ENCODE assay signal across 8 cellular contexts in genomic region chr20:5788385-5788895, GRCh38. TPM values are rescaled to one million over a fixed set of nuclear protein-coding genes. Genes with fewer than 3 reads are reported as not detected.
DNase-seq lines count a peak whose midpoint lies in the region; ATAC-seq and TF ChIP-seq lines count a peak whose summit lies in the region.

No MANE protein-coding gene starts in this region.

- H3K27me3 ChIP-seq in CD8-positive, alpha-beta memory T cell (ENCODE audit: insufficient read depth, low read length, poor library complexity, severe bottlenecking) = no peaks in the 10 kb centered on the region

- H3K27ac Mint-ChIP-seq in CD8-positive, alpha-beta memory T cell = peak overlapping the region in 4 of 8 donors; percentile 39 to 87 (median 45)
- no peak overlapping the region for H3K27ac Mint-ChIP-seq in endothelial cell (ENCODE audit: unreplicated experiment)

- no peaks in the 10 kb centered on the region for H3K27me3 Mint-ChIP-seq in CD8-positive, alpha-beta memory T cell
- peaks cover 1% of the 10 kb centered on the region for H3K27me3 Mint-ChIP-seq in endothelial cell (ENCODE audit: unreplicated experiment)

- peak; percentile 88 for ATAC-seq in GM21390 (IDR thresholded peaks at IDR 0.05; ENCODE audit: unreplicated experiment)

- H3K36me3 Mint-ChIP-seq in CD8-positive, alpha-beta memory T cell = peaks cover 4 to 35% (median 8%) of the 10 kb centered on the region in 3 donors
- no peaks in the 10 kb centered on the region for H3K36me3 Mint-ChIP-seq in endothelial cell (ENCODE audit: low read depth, unreplicated experiment)

- peaks cover 2 to 18% (median 14%) of the 10 kb centered on the region in 3 donors for H3K4me1 Mint-ChIP-seq in CD8-positive, alpha-beta memory T cell
- peaks cover 5% of the 10 kb centered on the region for H3K4me1 Mint-ChIP-seq in endothelial cell (ENCODE audit: unreplicated experiment)

- CTCF ChIA-PET in CD8-positive, alpha-beta memory T cell (lab: Charles Lee) = interaction anchor here (0.6 to 4.1 kb wide), 30 partner anchors 8 to 259 kb away, joined by 3 to 63 read pairs (median 4); no protein-coding TSS in a partner anchor

- no peaks in the 10 kb centered on the region for H3K9me3 ChIP-seq in CD8-positive, alpha-beta memory T cell (ENCODE audit: low read length)

- peak; percentile 91 for TF ChIP-seq CTCF in endothelial cell (IDR thresholded peaks at IDR 0.05; ENCODE audit: unreplicated experiment)

- POLR2A ChIA-PET in CD8-positive, alpha-beta memory T cell (lab: Charles Lee) = interaction anchor here (1.0 kb wide), 1 partner anchor 259 kb away, joined by 3 read pairs; no protein-coding TSS in a partner anchor

- H3K9me3 Mint-ChIP-seq in CD8-positive, alpha-beta memory T cell = no peaks in the 10 kb centered on the region
- no peaks in the 10 kb centered on the region for H3K9me3 Mint-ChIP-seq in endothelial cell (ENCODE audit: unreplicated experiment)

- H3K27ac ChIP-seq in CD8-positive, alpha-beta memory T cell (ENCODE audit: low read depth, low read length) = no peak overlapping the region

- no peaks in the 10 kb centered on the region for H3K36me3 ChIP-seq in CD8-positive, alpha-beta memory T cell (ENCODE audit: insufficient read depth, low read length)

- no peak overlapping the region for H3K4me3 Mint-ChIP-seq in CD8-positive, alpha-beta memory T cell
- no peak overlapping the region for H3K4me3 Mint-ChIP-seq in endothelial cell (ENCODE audit: unreplicated experiment)

- no peaks in the 10 kb centered on the region for H3K4me1 ChIP-seq in CD8-positive, alpha-beta memory T cell (ENCODE audit: insufficient read depth, low read length)

- DNase-seq in CD8-positive, alpha-beta memory T cell = peak; percentile 57 to 84 (median 74)
- DNase-seq in HuH-7 (ENCODE audit: low spot score) (peak; percentile 90), NOMO-1 treated with DMSO at 0.1 percent for 48 hours (lab: John Stamatoyannopoulos, UW; ENCODE audit: unreplicated experiment) (peak; percentile 87), endothelial cell (ENCODE audit: low spot score) (peak; percentile 73), middle frontal gyrus (ENCODE audit: extremely low spot score, low spot score) (peak; percentile 84)
- peak; percentile 43 to 67 for DNase-seq in activated CD8-positive, alpha-beta memory T cell treated with anti-CD3 and anti-CD28 coated beads for 1 hour (ENCODE audit: extremely low read depth in 1 of 2, low read depth in 1 of 2)
- peak; percentile 38 for DNase-seq in stimulated activated CD8-positive, alpha-beta memory T cell treated with anti-CD3 and anti-CD28 coated beads, Interleukin-4, amount 100 ng/mL, for 24 hours (ENCODE audit: low read depth)

- no peak overlapping the region for H3K4me3 ChIP-seq in CD8-positive, alpha-beta memory T cell (ENCODE audit: low read length)

RNA-seq across cellular contexts. Expression of gene SHLD1, which starts 38.2 kb away (rescaled TPM):
- total RNA-seq in CD8-positive, alpha-beta memory T cell = 1 to 10 TPM; 7.7 to 9.1 TPM
- 18.8 TPM for polyA plus RNA-seq in CD8-positive, alpha-beta memory T cell
- 7.1 TPM for total RNA-seq in endothelial cell (ENCODE audit: unreplicated experiment)

Comparison
In these comparisons a context has a peak if more than half of its experiments do, and no peak if none do; other contexts are left out.
1. DNase-seq: peak in every context shown above with its lines; median percentile 90 in HuH-7; 87 in NOMO-1 treated with DMSO at 0.1 percent for 48 hours; 84 in middle frontal gyrus; 74 in CD8-positive, alpha-beta memory T cell; 73 in endothelial cell; 55 in activated CD8-positive, alpha-beta memory T cell treated with anti-CD3 and anti-CD28 coated beads for 1 hour; 38 in stimulated activated CD8-positive, alpha-beta memory T cell treated with anti-CD3 and anti-CD28 coated beads, Interleukin-4, amount 100 ng/mL, for 24 hours.